Comparison of ENCODE assay signal across 9 cellular contexts in genomic region chr6:47241742-47242482, GRCh38.
A peak's percentile ranks its signal among the peaks of the same experiment; 100 is the strongest.
DNase-seq lines count a peak whose midpoint lies in the region; ATAC-seq and TF ChIP-seq lines count a peak whose summit lies in the region.
"Had no signal": no experiment of that assay in that cellular context is flagged by ENCODE, and none has a peak within 500 bp of the region (broad histone marks: within the 10 kb centered on the region; RNA-seq: fewer than 3 reads in every experiment).

No MANE protein-coding gene starts in this region.

- TF ChIP-seq CTCF in DND-41 (IDR thresholded peaks at IDR 0.05; ENCODE audit: borderline replicate concordance, extremely low read depth, low read length, poor library complexity, severe bottlenecking) (no peak), chondrocyte (IDR thresholded peaks at IDR 0.05) (no peak), BE2C (IDR thresholded peaks at IDR 0.05; ENCODE audit: low read depth, low read length) (no peak)

- H3K4me1 Mint-ChIP-seq in chondrocyte (ENCODE audit: low read depth), result peaks cover 9% of the 10 kb centered on the region

- H3K9me3 ChIP-seq in DND-41 (ENCODE audit: insufficient read depth, low read length, severe bottlenecking), result no peaks in the 10 kb centered on the region
- no peaks in the 10 kb centered on the region for H3K9me3 ChIP-seq in KOPT-K1 (ENCODE audit: insufficient read depth, low read length, poor library complexity, severe bottlenecking)
- no peaks in the 10 kb centered on the region for H3K9me3 ChIP-seq in neuron (ENCODE audit: low read length)
- H3K9me3 ChIP-seq in BE2C, result no peaks in the 10 kb centered on the region

- H3K79me2 ChIP-seq in DND-41 (ENCODE audit: insufficient read depth, low read length), result no peaks in the 10 kb centered on the region

- no peaks in the 10 kb centered on the region for H3K9me3 Mint-ChIP-seq in chondrocyte (ENCODE audit: low read depth)
- H3K9me3 Mint-ChIP-seq: activated T-helper 1 cell treated with anti-CD3 and anti-CD28 coated beads, Interleukin-12 subunit alpha, Interleukin-12 subunit beta, Interleukin-2, Interleukin-4 antibody, amounts not matched to agents 30 ng/mL and 10 ng/mL and 1 ng/mL, durations not matched to agents 14 hours and 24 hours and 36 hours had no signal

- no peaks in the 10 kb centered on the region for H4K20me1 ChIP-seq in DND-41 (ENCODE audit: insufficient read depth, low read length)

- peak overlapping the region; percentile 64 for H3K27ac Mint-ChIP-seq in chondrocyte (ENCODE audit: unreplicated experiment)
- H3K27ac Mint-ChIP-seq: activated T-helper 1 cell treated with anti-CD3 and anti-CD28 coated beads, Interleukin-12 subunit alpha, Interleukin-12 subunit beta, Interleukin-2, Interleukin-4 antibody, amounts not matched to agents 30 ng/mL and 10 ng/mL and 1 ng/mL, durations not matched to agents 14 hours and 24 hours and 36 hours had no signal

- peaks cover 2% of the 10 kb centered on the region for H3K36me3 Mint-ChIP-seq in chondrocyte (ENCODE audit: low read depth)

- peaks cover 52% of the 10 kb centered on the region for H3K4me1 ChIP-seq in DND-41 (ENCODE audit: insufficient read depth, low read length)
- H3K4me1 ChIP-seq in neuron (ENCODE audit: insufficient read depth, low read length), result peaks cover 14% of the 10 kb centered on the region
- H3K4me1 ChIP-seq in BE2C, result peaks cover 69% of the 10 kb centered on the region

- ATAC-seq in DND-41 (ENCODE audit: insufficient read depth, low read depth), result peak; percentile 12; the same call in 2 of the 3 replicates
- ATAC-seq in GM21529 (IDR thresholded peaks at IDR 0.05; ENCODE audit: unreplicated experiment), result no peak

- peak overlapping the region; percentile 82 for H3K27ac ChIP-seq in DND-41 (ENCODE audit: low read length)
- H3K27ac ChIP-seq in KOPT-K1 (ENCODE audit: low read depth, low read length, poor library complexity, severe bottlenecking), result peak overlapping the region; percentile 96

- H3K4me3 ChIP-seq in DND-41 (ENCODE audit: low read depth in 1 of 2, low read length in 2 of 2), result peak overlapping the region in 1 of 2 experiments; percentile 27; a peak in 1 of 4 replicates
- no peak overlapping the region for H3K4me3 ChIP-seq in neuron (ENCODE audit: low read length)
- H3K4me3 ChIP-seq in BE2C (ENCODE audit: low read depth, low read length), result no peak overlapping the region
- H3K4me3 ChIP-seq in H7 (ENCODE audit: insufficient read depth, low read depth, low read length), result no peak overlapping the region

- H2AFZ ChIP-seq in DND-41 (ENCODE audit: low read depth, low read length) (peak overlapping the region; percentile 57), neuron (ENCODE audit: low read depth, low read length) (peak overlapping the region; percentile 29)

- no peak for DNase-seq in DND-41
- no peak for DNase-seq in chondrocyte (ENCODE audit: low spot score)
- no peak for DNase-seq in BE2C
- no peak for DNase-seq in H7
- no peak for DNase-seq in activated naive CD4-positive, alpha-beta T cell (lab: John Stamatoyannopoulos, UW)

- H3K27me3 Mint-ChIP-seq in chondrocyte (ENCODE audit: low read depth), result no peaks in the 10 kb centered on the region

- no peaks in the 10 kb centered on the region for H3K27me3 ChIP-seq in DND-41 (ENCODE audit: insufficient read depth, low read length, poor library complexity)
- H3K27me3 ChIP-seq in neuron (ENCODE audit: insufficient read depth, low read length), result no peaks in the 10 kb centered on the region
- H3K27me3 ChIP-seq in BE2C, result no peaks in the 10 kb centered on the region
- H3K27me3 ChIP-seq in H7 (ENCODE audit: control insufficient read depth, insufficient read depth, low read length), result no peaks in the 10 kb centered on the region

- peak overlapping the region; percentile 44 for H3K4me2 ChIP-seq in DND-41 (ENCODE audit: insufficient read depth, low read length)

- peak overlapping the region; percentile 29 for H3K9ac ChIP-seq in DND-41 (ENCODE audit: low read depth, low read length)

- no peak overlapping the region for H3K4me3 Mint-ChIP-seq in chondrocyte (ENCODE audit: unreplicated experiment)
- H3K4me3 Mint-ChIP-seq: activated T-helper 1 cell treated with anti-CD3 and anti-CD28 coated beads, Interleukin-12 subunit alpha, Interleukin-12 subunit beta, Interleukin-2, Interleukin-4 antibody, amounts not matched to agents 30 ng/mL and 10 ng/mL and 1 ng/mL, durations not matched to agents 14 hours and 24 hours and 36 hours had no signal

- H3K36me3 ChIP-seq in DND-41 (ENCODE audit: insufficient read depth, low read length), result no peaks in the 10 kb centered on the region
- 0 out of 2 replicates have a peak, but pooled peaks cover 3% of the 10 kb centered on the region for H3K36me3 ChIP-seq in KOPT-K1 (ENCODE audit: insufficient read depth, low read length)
- no peaks in the 10 kb centered on the region for H3K36me3 ChIP-seq in neuron (ENCODE audit: insufficient read depth, low read length)
- no peaks in the 10 kb centered on the region for H3K36me3 ChIP-seq in BE2C
- no peaks in the 10 kb centered on the region for H3K36me3 ChIP-seq in H7 (replicated peaks; ENCODE audit: control insufficient read depth, insufficient read depth, low read length)
